Comparison of ENCODE assay signal across 1 cellular context in genomic region chr7:2873146-2873545, GRCh38.
TF ChIP-seq lines count a peak whose summit lies in the region.

No MANE protein-coding gene starts in this region.

TF ChIP-seq in GM23338, 12 proteins besides CTCF, POLR2A, EP300 and RAD21 (continued from another document):
- TF ChIP-seq ZNF462 (CRISPR knock-in tag; IDR thresholded peaks at IDR 0.05) (no peak), ETS1 (IDR thresholded peaks at IDR 0.05) (no peak), ZNF331 (CRISPR knock-in tag; IDR thresholded peaks at IDR 0.05; ENCODE audit: low read depth) (no peak), CREB1 (CRISPR knock-in tag; IDR thresholded peaks at IDR 0.05; ENCODE audit: low read depth) (no peak), EZH2phosphoT487 (IDR thresholded peaks at IDR 0.05; ENCODE audit: unreplicated experiment) (no peak), ZNF114 (CRISPR knock-in tag; IDR thresholded peaks at IDR 0.05) (no peak), JUNB (IDR thresholded peaks at IDR 0.05; ENCODE audit: unreplicated experiment) (no peak), POLR2AphosphoS5 (IDR thresholded peaks at IDR 0.05; ENCODE audit: low read depth) (no peak), EZH2 (IDR thresholded peaks at IDR 0.05; ENCODE audit: low read depth, unreplicated experiment) (no peak)
TF ChIP-seq in GM23338: peak in this region for 0.
